In genomic region chr2:164757934-164758695, GRCh38 we compare ENCODE assay signal across 14 cellular contexts.
DNase-seq lines count a peak whose midpoint lies in the region; ATAC-seq, FAIRE-seq and TF ChIP-seq lines count a peak whose summit lies in the region.
"Had no signal": no experiment of that assay in that cellular context is flagged by ENCODE, and none has a peak within 500 bp of the region (broad histone marks: within the 10 kb centered on the region; RNA-seq: fewer than 3 reads in every experiment).

No MANE protein-coding gene starts in this region.

- H3K14ac ChIP-seq in mesenchymal stem cell (ENCODE audit: low read length in 2 of 2): no peak overlapping the region

- no peak overlapping the region for H3K27ac ChIP-seq in mesenchymal stem cell (ENCODE audit: low read length, poor library complexity, severe bottlenecking)

- DNase-seq in AG10803 (ENCODE audit: low read depth) (peak; percentile 82), LHCN-M2 (ENCODE audit: low read depth) (peak; percentile 89), bronchial epithelial cell (ENCODE audit: low read depth) (peak; percentile 58), mesenchymal stem cell (peak; percentile 70), iPS-NIHi7 (ENCODE audit: extremely low spot score) (no peak), G401 (ENCODE audit: low spot score) (no peak), COLO668 (lab: John Stamatoyannopoulos, UW; ENCODE audit: unreplicated experiment) (no peak)
- DNase-seq: activated CD8-positive, alpha-beta T cell treated with anti-CD3 and anti-CD28 coated beads for 36 hours; kidney; NCI-H1436 treated with DMSO at 0.1 percent for 48 hours; occipital lobe; substantia nigra; T-helper 1 cell had no signal

- H3K79me1 ChIP-seq in mesenchymal stem cell (replicated peaks; ENCODE audit: low read length, poor library complexity, severe bottlenecking): peaks cover 6% of the 10 kb centered on the region

- H3K9me3 ChIP-seq in mesenchymal stem cell (ENCODE audit: control insufficient read depth, low read length): no peaks in the 10 kb centered on the region

- no peak overlapping the region for H2BK12ac ChIP-seq in mesenchymal stem cell (ENCODE audit: low read length in 2 of 2)

- H3K27me3 ChIP-seq in bronchial epithelial cell (ENCODE audit: control insufficient read depth, insufficient read depth, low read length): no peaks in the 10 kb centered on the region
- H3K27me3 ChIP-seq in mesenchymal stem cell (ENCODE audit: control insufficient read depth in 1 of 2, insufficient read depth in 1 of 2, low read length in 2 of 2): no peaks in the 10 kb centered on the region

- no peak overlapping the region for H3K4me3 ChIP-seq in AG10803 (ENCODE audit: low read length)
- H3K4me3 ChIP-seq in bronchial epithelial cell (ENCODE audit: low read depth, low read length): no peak overlapping the region
- H3K4me3 ChIP-seq in mesenchymal stem cell (ENCODE audit: insufficient read depth in 1 of 2, low read depth in 1 of 2, low read length in 2 of 2): no peak overlapping the region

- peaks cover 1% of the 10 kb centered on the region for H3K4me1 ChIP-seq in mesenchymal stem cell (ENCODE audit: control insufficient read depth, insufficient read depth, low read depth, low read length)

- no peak overlapping the region for H2BK15ac ChIP-seq in mesenchymal stem cell (ENCODE audit: low read depth, poor library complexity, severe bottlenecking)

- no peak overlapping the region for H3K18ac ChIP-seq in mesenchymal stem cell (ENCODE audit: low read depth in 1 of 2, low read length in 2 of 2)

- no peak for TF ChIP-seq CTCF in AG10803 (conservative IDR thresholded peaks at IDR 0.05; ENCODE audit: low read length)
- no peak for TF ChIP-seq CTCF in bronchial epithelial cell (IDR thresholded peaks at IDR 0.05; ENCODE audit: insufficient read depth, low read length, severe bottlenecking)

- H3K4me2 ChIP-seq in mesenchymal stem cell (ENCODE audit: low read length, poor library complexity, severe bottlenecking): no peak overlapping the region

- in situ Hi-C loops in G401 (cut with HindIII; ENCODE audit: low sequenced_read_pairs): no loop called here

- no peak for FAIRE-seq in bronchial epithelial cell (lab: Jason Lieb, UNC)

- peaks cover 2% of the 10 kb centered on the region for H3K36me3 ChIP-seq in bronchial epithelial cell (ENCODE audit: control insufficient read depth, insufficient read depth, low read length)
- no peaks in the 10 kb centered on the region for H3K36me3 ChIP-seq in mesenchymal stem cell (ENCODE audit: control insufficient read depth in 1 of 2, insufficient read depth in 2 of 2, low read depth in 1 of 2, low read length in 2 of 2)

- ATAC-seq in GM19452 (IDR thresholded peaks at IDR 0.05; ENCODE audit: unreplicated experiment): no peak
- ATAC-seq: activated CD8-positive, alpha-beta T cell treated with anti-CD3 and anti-CD28 coated beads for 36 hours had no signal

- no peak overlapping the region for H2AK5ac ChIP-seq in mesenchymal stem cell (ENCODE audit: low read length, severe bottlenecking)

- H3K23ac ChIP-seq in mesenchymal stem cell (ENCODE audit: low read length in 2 of 2): no peak overlapping the region

- no peak overlapping the region for H3K9ac ChIP-seq in mesenchymal stem cell (ENCODE audit: low read length)

- no peak overlapping the region for H4K91ac ChIP-seq in mesenchymal stem cell (ENCODE audit: low read length)

- no CpG with 5 or more reads among the region's 2 CpGs for WGBS in mesenchymal stem cell

- H2BK120ac ChIP-seq in mesenchymal stem cell (ENCODE audit: low read depth, low read length): no peak overlapping the region

- no peak overlapping the region for H3K4ac ChIP-seq in mesenchymal stem cell (ENCODE audit: low read depth in 1 of 2, low read length in 2 of 2)

- H4K8ac ChIP-seq in mesenchymal stem cell (ENCODE audit: low read length): no peak overlapping the region

- H2BK5ac ChIP-seq in mesenchymal stem cell (ENCODE audit: low read depth, low read length, poor library complexity, severe bottlenecking): no peak overlapping the region

- H2AFZ ChIP-seq in mesenchymal stem cell (ENCODE audit: low read depth, low read length): no peak overlapping the region

Comparison
In these comparisons a context has a peak if more than half of its experiments do, and no peak if none do; other contexts are left out.
1. DNase-seq: peak in AG10803 (single experiment), LHCN-M2 (single experiment), bronchial epithelial cell (single experiment) and mesenchymal stem cell (single experiment); none in iPS-NIHi7 (single experiment), G401 (single experiment) and COLO668 (single experiment).